15 cellular contexts compared by ENCODE assay signal in genomic region chr15:100277087-100277855, GRCh38.
DNase-seq lines count a peak whose midpoint lies in the region; ATAC-seq and TF ChIP-seq lines count a peak whose summit lies in the region.
"Had no signal": no experiment of that assay in that cellular context is flagged by ENCODE, and none has a peak within 500 bp of the region (broad histone marks: within the 10 kb centered on the region; RNA-seq: fewer than 3 reads in every experiment).

No MANE protein-coding gene starts in this region.

- no peaks in the 10 kb centered on the region for H3K27me3 Mint-ChIP-seq in activated CD8-positive, alpha-beta T cell treated with anti-CD3 and anti-CD28 coated beads, Interleukin-2, amount 10 ng/mL, durations not matched to agents 7 days and 5 days (ENCODE audit: low read depth)
- H3K27me3 Mint-ChIP-seq in activated CD8-positive, alpha-beta T cell treated with anti-CD3 and anti-CD28 coated beads for 36 hours: no peaks in the 10 kb centered on the region
- peaks cover 3% of the 10 kb centered on the region for H3K27me3 Mint-ChIP-seq in neural progenitor cell (ENCODE audit: insufficient read depth, low read depth)
- H3K27me3 Mint-ChIP-seq in CD8-positive, alpha-beta memory T cell: no peaks in the 10 kb centered on the region
- H3K27me3 Mint-ChIP-seq: CD4-positive, alpha-beta T cell had no signal

- no peaks in the 10 kb centered on the region for H3F3A ChIP-seq in neural progenitor cell (ENCODE audit: low read depth)

- CTCF ChIA-PET in activated CD8-positive, alpha-beta T cell treated with anti-CD3 and anti-CD28 coated beads, Interleukin-2, amount 10 ng/mL, durations not matched to agents 7 days and 5 days (lab: Charles Lee): no interaction called here
- CTCF ChIA-PET in activated CD8-positive, alpha-beta T cell treated with anti-CD3 and anti-CD28 coated beads for 36 hours (lab: Charles Lee): no interaction called here
- CTCF ChIA-PET in CD8-positive, alpha-beta memory T cell (lab: Charles Lee): no interaction called here

- no peak overlapping the region for H3K27ac ChIP-seq in neural progenitor cell
- no peak overlapping the region for H3K27ac ChIP-seq in CD8-positive, alpha-beta memory T cell (ENCODE audit: low read depth, low read length)

- H3K4me2 ChIP-seq in neural progenitor cell: no peak overlapping the region

- ATAC-seq in activated CD8-positive, alpha-beta T cell treated with anti-CD3 and anti-CD28 coated beads, Interleukin-2, amount 10 ng/mL, durations not matched to agents 7 days and 5 days: no peak
- no peak for ATAC-seq in activated CD8-positive, alpha-beta T cell treated with anti-CD3 and anti-CD28 coated beads for 36 hours

- no peak overlapping the region for H3K4me3 Mint-ChIP-seq in activated CD8-positive, alpha-beta T cell treated with anti-CD3 and anti-CD28 coated beads, Interleukin-2, amount 10 ng/mL, durations not matched to agents 7 days and 5 days
- no peak overlapping the region for H3K4me3 Mint-ChIP-seq in activated CD8-positive, alpha-beta T cell treated with anti-CD3 and anti-CD28 coated beads for 36 hours
- no peak overlapping the region for H3K4me3 Mint-ChIP-seq in neural progenitor cell
- no peak overlapping the region for H3K4me3 Mint-ChIP-seq in CD8-positive, alpha-beta memory T cell
- H3K4me3 Mint-ChIP-seq: B cell; CD4-positive, alpha-beta T cell; H9 had no signal

- no peak for TF ChIP-seq CTCF in activated CD8-positive, alpha-beta T cell treated with anti-CD3 and anti-CD28 coated beads for 36 hours (IDR thresholded peaks at IDR 0.05)
- no peak for TF ChIP-seq CTCF in neural progenitor cell (IDR thresholded peaks at IDR 0.05)

- no peaks in the 10 kb centered on the region for H3K27me3 ChIP-seq in neural progenitor cell
- H3K27me3 ChIP-seq in CD8-positive, alpha-beta memory T cell (ENCODE audit: insufficient read depth, low read length, poor library complexity, severe bottlenecking): no peaks in the 10 kb centered on the region

- H3K9me3 Mint-ChIP-seq in activated CD8-positive, alpha-beta T cell treated with anti-CD3 and anti-CD28 coated beads, Interleukin-2, amount 10 ng/mL, durations not matched to agents 7 days and 5 days (ENCODE audit: insufficient read depth): peaks cover 16% of the 10 kb centered on the region
- H3K9me3 Mint-ChIP-seq in activated CD8-positive, alpha-beta T cell treated with anti-CD3 and anti-CD28 coated beads for 36 hours: peaks cover 18% of the 10 kb centered on the region
- H3K9me3 Mint-ChIP-seq in neural progenitor cell: peaks cover 13% of the 10 kb centered on the region
- H3K9me3 Mint-ChIP-seq in CD8-positive, alpha-beta memory T cell: peaks cover 19 to 25% (median 21%) of the 10 kb centered on the region in 5 donors

- no peak overlapping the region for H3K27ac Mint-ChIP-seq in activated CD8-positive, alpha-beta T cell treated with anti-CD3 and anti-CD28 coated beads, Interleukin-2, amount 10 ng/mL, durations not matched to agents 7 days and 5 days
- H3K27ac Mint-ChIP-seq in activated CD8-positive, alpha-beta T cell treated with anti-CD3 and anti-CD28 coated beads for 36 hours: no peak overlapping the region
- peak overlapping the region; percentile 37 for H3K27ac Mint-ChIP-seq in neural progenitor cell
- H3K27ac Mint-ChIP-seq in CD8-positive, alpha-beta memory T cell: peak overlapping the region in 2 of 8 donors; percentile 12 to 67
- H3K27ac Mint-ChIP-seq: B cell; CD4-positive, alpha-beta T cell; H9; IgD-negative memory B cell had no signal

- no peaks in the 10 kb centered on the region for H3K36me3 Mint-ChIP-seq in activated CD8-positive, alpha-beta T cell treated with anti-CD3 and anti-CD28 coated beads, Interleukin-2, amount 10 ng/mL, durations not matched to agents 7 days and 5 days (ENCODE audit: low read depth)
- H3K36me3 Mint-ChIP-seq in activated CD8-positive, alpha-beta T cell treated with anti-CD3 and anti-CD28 coated beads for 36 hours (ENCODE audit: low read depth): peaks cover 4% of the 10 kb centered on the region
- H3K36me3 Mint-ChIP-seq in neural progenitor cell: no peaks in the 10 kb centered on the region
- peaks cover 2 to 35% (median 12%) of the 10 kb centered on the region in 3 donors for H3K36me3 Mint-ChIP-seq in CD8-positive, alpha-beta memory T cell

- H3K36me3 ChIP-seq in neural progenitor cell: no peaks in the 10 kb centered on the region
- no peaks in the 10 kb centered on the region for H3K36me3 ChIP-seq in CD8-positive, alpha-beta memory T cell (ENCODE audit: insufficient read depth, low read length)

- no peaks in the 10 kb centered on the region for H3K4me1 ChIP-seq in neural progenitor cell
- no peaks in the 10 kb centered on the region for H3K4me1 ChIP-seq in CD8-positive, alpha-beta memory T cell (ENCODE audit: insufficient read depth, low read length)

- peak overlapping the region; percentile 10 for H2AFZ ChIP-seq in neural progenitor cell (replicated peaks)

- H4K20me1 ChIP-seq in neural progenitor cell (ENCODE audit: low read depth): no peaks in the 10 kb centered on the region

- POLR2A ChIA-PET in activated CD8-positive, alpha-beta T cell treated with anti-CD3 and anti-CD28 coated beads, Interleukin-2, amount 10 ng/mL, durations not matched to agents 7 days and 5 days (lab: Charles Lee): interaction anchor here (0.7 kb wide), 1 partner anchor 555 kb away, joined by 4 read pairs; no protein-coding TSS in a partner anchor
- POLR2A ChIA-PET in activated CD8-positive, alpha-beta T cell treated with anti-CD3 and anti-CD28 coated beads for 36 hours (lab: Charles Lee): no interaction called here
- POLR2A ChIA-PET in CD8-positive, alpha-beta memory T cell (lab: Charles Lee): interaction anchor here (0.6 kb wide), 1 partner anchor 597 kb away, joined by 3 read pairs; no protein-coding TSS in a partner anchor

- no peak overlapping the region for H3K4me3 ChIP-seq in neural progenitor cell
- no peak overlapping the region for H3K4me3 ChIP-seq in CD8-positive, alpha-beta memory T cell (ENCODE audit: low read length)

- no peak overlapping the region for H3K9ac ChIP-seq in neural progenitor cell

- H3K79me2 ChIP-seq in neural progenitor cell (ENCODE audit: low read depth): no peaks in the 10 kb centered on the region

- peak; percentile 15 for DNase-seq in activated CD8-positive, alpha-beta T cell treated with anti-CD3 and anti-CD28 coated beads, Interleukin-2, amount 10 ng/mL, durations not matched to agents 7 days and 5 days
- no peak for DNase-seq in activated CD8-positive, alpha-beta T cell treated with anti-CD3 and anti-CD28 coated beads for 36 hours
- DNase-seq in left kidney (ENCODE audit: low read depth, low spot score) (peak; percentile 24), neural progenitor cell (ENCODE audit: low spot score) (no peak), AML-193 (lab: John Stamatoyannopoulos, UW) (no peak)
- DNase-seq in stimulated activated CD8-positive, alpha-beta memory T cell treated with anti-CD3 and anti-CD28 coated beads, Interleukin-4, amount 100 ng/mL, for 48 hours: no peak
- no peak for DNase-seq in CD8-positive, alpha-beta memory T cell
- DNase-seq: 8988T; C1 segment of cervical spinal cord; CD4-positive, alpha-beta T cell; DMS79; GOT3; H9 had no signal

- intact Hi-C loops in activated CD8-positive, alpha-beta T cell treated with anti-CD3 and anti-CD28 coated beads for 36 hours (cut with micrococcal nuclease): no loop called here

- peaks cover 7% of the 10 kb centered on the region for H3K9me3 ChIP-seq in neural progenitor cell (ENCODE audit: low read depth)
- peaks cover 4% of the 10 kb centered on the region for H3K9me3 ChIP-seq in CD8-positive, alpha-beta memory T cell (ENCODE audit: low read length)

- H3K4me1 Mint-ChIP-seq in activated CD8-positive, alpha-beta T cell treated with anti-CD3 and anti-CD28 coated beads, Interleukin-2, amount 10 ng/mL, durations not matched to agents 7 days and 5 days (ENCODE audit: low read depth): no peaks in the 10 kb centered on the region
- no peaks in the 10 kb centered on the region for H3K4me1 Mint-ChIP-seq in activated CD8-positive, alpha-beta T cell treated with anti-CD3 and anti-CD28 coated beads for 36 hours (ENCODE audit: low read depth)
- H3K4me1 Mint-ChIP-seq in neural progenitor cell: peaks cover 5% of the 10 kb centered on the region
- peaks cover 0 to 5% (median 0%) of the 10 kb centered on the region in 3 donors for H3K4me1 Mint-ChIP-seq in CD8-positive, alpha-beta memory T cell
- H3K4me1 Mint-ChIP-seq: B cell, H9, IgD-negative memory B cell had no signal

Comparison
In these comparisons a context has a peak if more than half of its experiments do, and no peak if none do; other contexts are left out.
1. DNase-seq: peak in activated CD8-positive, alpha-beta T cell treated with anti-CD3 and anti-CD28 coated beads, Interleukin-2, amount 10 ng/mL, durations not matched to agents 7 days and 5 days (single experiment) and left kidney (single experiment); none in activated CD8-positive, alpha-beta T cell treated with anti-CD3 and anti-CD28 coated beads for 36 hours (single experiment), neural progenitor cell (single experiment), AML-193 (0 of 2), stimulated activated CD8-positive, alpha-beta memory T cell treated with anti-CD3 and anti-CD28 coated beads, Interleukin-4, amount 100 ng/mL, for 48 hours (single experiment) and CD8-positive, alpha-beta memory T cell (0 of 5).